ENCODE assay signal across 1 cellular context in genomic region chr3:128709506-128710210, GRCh38.
TF ChIP-seq lines count a peak whose summit lies in the region.

No MANE protein-coding gene starts in this region.

TF ChIP-seq in GM23338, 12 proteins besides CTCF, POLR2A, EP300 and RAD21 (continued from another document):
- TF ChIP-seq ZNF462 (CRISPR knock-in tag; IDR thresholded peaks at IDR 0.05) (no peak), ZNF331 (CRISPR knock-in tag; IDR thresholded peaks at IDR 0.05; ENCODE audit: low read depth) (no peak), ETS1 (IDR thresholded peaks at IDR 0.05) (no peak), REST (IDR thresholded peaks at IDR 0.05; ENCODE audit: unreplicated experiment) (no peak), STAT1 (IDR thresholded peaks at IDR 0.05; ENCODE audit: unreplicated experiment) (no peak)
